7 cellular contexts compared by ENCODE assay signal in genomic region chr2:241182126-241182525, GRCh38. TPM values are rescaled to one million over a fixed set of nuclear protein-coding genes. Genes with fewer than 3 reads are reported as not detected.
"Had no signal": no experiment of that assay in that cellular context is flagged by ENCODE, and none has a peak within 500 bp of the region (broad histone marks: within the 10 kb centered on the region; RNA-seq: fewer than 3 reads in every experiment).

No MANE protein-coding gene starts in this region.

- H3K27ac Mint-ChIP-seq: IgD-negative memory B cell had no signal

- H3K27ac ChIP-seq: HL-60 had no signal

- H3K4me1 Mint-ChIP-seq: IgD-negative memory B cell had no signal

- H3K4me3 Mint-ChIP-seq: IgD-negative memory B cell had no signal

- DNase-seq: IMR-90, KBM-7, KG1 had no signal

- H3K27me3 Mint-ChIP-seq: IgD-negative memory B cell had no signal

- ATAC-seq: HepG2, K562 had no signal

- H3K9me3 Mint-ChIP-seq: IgD-negative memory B cell had no signal

- H3K4me3 ChIP-seq: K562 had no signal

RNA-seq across cellular contexts. Expression of gene ANO7, which starts 6.4 kb away (rescaled TPM):
- polyA plus RNA-seq: IgD-negative memory B cell had no signal
